Comparison of ENCODE assay signal across 2 cellular contexts in the genomic region with DNA sequence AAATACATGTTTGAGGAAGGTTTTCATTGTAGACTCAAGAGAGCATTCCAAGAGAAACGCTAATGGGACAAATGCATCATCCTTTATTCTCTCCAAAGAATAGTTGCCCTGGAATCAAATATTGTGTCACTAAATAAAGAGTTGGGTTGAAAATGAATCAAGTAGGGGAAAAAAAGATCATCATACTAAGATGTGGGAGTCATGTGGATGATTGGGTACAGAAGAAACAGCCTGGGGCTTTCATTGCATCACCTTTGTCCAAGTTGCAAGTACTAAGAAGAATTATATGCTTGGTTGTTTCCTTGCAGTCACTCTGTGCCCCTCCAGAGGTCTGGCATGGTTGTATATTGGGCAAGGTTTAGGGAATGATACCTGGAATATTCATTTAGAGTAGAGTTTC.
TF ChIP-seq lines count a peak whose summit lies in the region.

No MANE protein-coding gene starts in this region.

TF ChIP-seq in IMR-90, 13 proteins besides CTCF, POLR2A, EP300 and RAD21:
- peak; percentile 88 for TF ChIP-seq CEBPB (IDR thresholded peaks at IDR 0.05; ENCODE audit: low read depth, low read length)
- no peak for TF ChIP-seq MAZ (IDR thresholded peaks at IDR 0.05; ENCODE audit: borderline replicate concordance, low read depth, low read length)

TF ChIP-seq in H1, 55 proteins besides CTCF, POLR2A, EP300 and RAD21:
- no peak for TF ChIP-seq YY1 (IDR thresholded peaks at IDR 0.05; ENCODE audit: low read depth, low read length)
